In the genomic region with DNA sequence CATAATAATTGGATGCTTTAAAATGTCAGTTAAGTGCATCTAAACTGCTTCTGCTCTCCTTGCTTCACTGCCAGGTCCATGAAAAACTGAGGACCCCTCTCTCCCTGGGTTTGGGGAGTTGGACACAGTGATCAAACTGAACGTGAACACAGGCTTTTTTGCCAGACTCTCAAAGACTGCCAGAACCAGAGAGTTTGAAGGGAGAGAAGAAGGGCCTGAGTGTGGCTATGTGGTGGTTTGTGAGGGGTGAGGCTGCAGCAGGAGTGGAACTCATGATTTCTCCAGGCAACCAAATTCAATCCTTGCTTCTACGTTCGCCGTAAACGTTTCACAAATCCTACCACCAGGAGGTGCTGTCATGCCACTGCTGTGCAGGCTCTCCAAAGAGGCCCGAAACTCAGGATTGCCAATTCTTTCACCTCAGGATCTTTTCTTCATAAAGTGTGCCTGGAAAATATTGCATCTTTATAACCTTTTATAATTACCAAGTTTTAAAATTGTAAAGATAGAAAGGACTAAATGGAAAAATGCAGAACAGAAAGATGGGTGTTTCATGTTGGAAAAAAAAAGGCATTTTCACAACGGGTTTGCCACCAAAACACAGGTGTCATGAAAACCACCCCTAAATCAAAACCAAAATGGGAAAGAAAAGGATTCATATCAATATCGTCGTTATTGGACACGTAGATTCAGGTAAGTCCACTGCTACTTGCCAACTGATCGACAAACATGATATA, we compare ENCODE assay signal across 8 cellular contexts. TPM values are rescaled to one million over a fixed set of nuclear protein-coding genes. Genes with fewer than 3 reads are reported as not detected.
DNase-seq lines count a peak whose midpoint lies in the region; ATAC-seq, FAIRE-seq and TF ChIP-seq lines count a peak whose summit lies in the region.

No MANE protein-coding gene starts in this region.

- H3F3A ChIP-seq in neural progenitor cell (ENCODE audit: low read depth), result no peaks in the 10 kb centered on the region

- H2AFZ ChIP-seq in neural progenitor cell (replicated peaks), result peak overlapping the region; percentile 92

- H3K4me1 Mint-ChIP-seq in neural progenitor cell, result peaks cover 7% of the 10 kb centered on the region

- peaks cover 6% of the 10 kb centered on the region for H3K27me3 Mint-ChIP-seq in neural progenitor cell (ENCODE audit: insufficient read depth, low read depth)

- no peaks in the 10 kb centered on the region for H3K79me2 ChIP-seq in neural progenitor cell (ENCODE audit: low read depth)

- FAIRE-seq in A204.1 (lab: Jason Lieb, UNC), result peak; percentile 93

- TF ChIP-seq CTCF in GM06990 (IDR thresholded peaks at IDR 0.05; ENCODE audit: insufficient read depth, low read length, poor library complexity, severe bottlenecking), result peak; percentile 81
- peak; percentile 92 for TF ChIP-seq CTCF in fibroblast of the aortic adventitia (IDR thresholded peaks at IDR 0.05; ENCODE audit: insufficient read depth, low read length)
- peak; percentile 86 for TF ChIP-seq CTCF in neural progenitor cell (IDR thresholded peaks at IDR 0.05)

- H3K36me3 Mint-ChIP-seq in neural progenitor cell, result no peaks in the 10 kb centered on the region

- H3K27ac Mint-ChIP-seq in neural progenitor cell, result no peak overlapping the region

- H3K36me3 ChIP-seq in GM06990 (ENCODE audit: control insufficient read depth, insufficient read depth, low read length), result no peaks in the 10 kb centered on the region
- no peaks in the 10 kb centered on the region for H3K36me3 ChIP-seq in neural progenitor cell

- H3K27me3 ChIP-seq in GM06990 (replicated peaks; ENCODE audit: control insufficient read depth, insufficient read depth, low read length), result no peaks in the 10 kb centered on the region
- H3K27me3 ChIP-seq in neural progenitor cell, result no peaks in the 10 kb centered on the region

- H4K20me1 ChIP-seq in neural progenitor cell (ENCODE audit: low read depth), result no peaks in the 10 kb centered on the region

- H3K27ac ChIP-seq in neural progenitor cell, result no peak overlapping the region

- H3K9ac ChIP-seq in neural progenitor cell, result no peak overlapping the region

- H3K4me1 ChIP-seq in neural progenitor cell, result no peaks in the 10 kb centered on the region

- DNase-seq in GM06990 (ENCODE audit: extremely low read depth, insufficient read length), result no peak
- DNase-seq in NCI-H1048 (lab: John Stamatoyannopoulos, UW), result peak; percentile 73
- peak; percentile 37 for DNase-seq in UCSD-AML1 (lab: John Stamatoyannopoulos, UW; ENCODE audit: unreplicated experiment)
- peak; percentile 88 for DNase-seq in fibroblast of the aortic adventitia (ENCODE audit: low read depth)
- peak; percentile 85 for DNase-seq in neural progenitor cell (ENCODE audit: low spot score)
- DNase-seq in cerebellar nuclear complex (lab: John Stamatoyannopoulos, UW), result no peak

- ATAC-seq in GM19023 (IDR thresholded peaks at IDR 0.05; ENCODE audit: unreplicated experiment), result no peak

- no peaks in the 10 kb centered on the region for H3K9me3 ChIP-seq in neural progenitor cell (ENCODE audit: low read depth)

- H3K4me2 ChIP-seq in neural progenitor cell, result no peak overlapping the region

- no peak overlapping the region for H3K4me3 ChIP-seq in GM06990 (replicated peaks; ENCODE audit: low read depth, low read length)
- no peak overlapping the region for H3K4me3 ChIP-seq in fibroblast of the aortic adventitia (ENCODE audit: low read depth, low read length)
- no peak overlapping the region for H3K4me3 ChIP-seq in neural progenitor cell

- no peak overlapping the region for H3K4me3 Mint-ChIP-seq in neural progenitor cell

- H3K9me3 Mint-ChIP-seq in neural progenitor cell, result no peaks in the 10 kb centered on the region

RNA-seq across cellular contexts. Expression of a gene that starts 19.7 kb away (rescaled TPM):
- total RNA-seq in fibroblast of the aortic adventitia (ENCODE audit: low replicate concordance) (0.45 TPM in 1 of 2 replicates, not detected in the other), neural progenitor cell (ENCODE audit: low replicate concordance) (0.15 TPM in 1 of 2 replicates, not detected in the other)

Comparison
In these comparisons a context has a peak if more than half of its experiments do, and no peak if none do; other contexts are left out.
1. DNase-seq: peak in NCI-H1048 (single experiment), UCSD-AML1 (single experiment), fibroblast of the aortic adventitia (single experiment) and neural progenitor cell (single experiment); none in GM06990 (single experiment) and cerebellar nuclear complex (0 of 2).
2. Peak in every context shown above with its lines, with median percentiles within 50 percentile points of each other: CTCF ChIP-seq.